Comparison of ENCODE assay signal across 17 cellular contexts in the genomic region with DNA sequence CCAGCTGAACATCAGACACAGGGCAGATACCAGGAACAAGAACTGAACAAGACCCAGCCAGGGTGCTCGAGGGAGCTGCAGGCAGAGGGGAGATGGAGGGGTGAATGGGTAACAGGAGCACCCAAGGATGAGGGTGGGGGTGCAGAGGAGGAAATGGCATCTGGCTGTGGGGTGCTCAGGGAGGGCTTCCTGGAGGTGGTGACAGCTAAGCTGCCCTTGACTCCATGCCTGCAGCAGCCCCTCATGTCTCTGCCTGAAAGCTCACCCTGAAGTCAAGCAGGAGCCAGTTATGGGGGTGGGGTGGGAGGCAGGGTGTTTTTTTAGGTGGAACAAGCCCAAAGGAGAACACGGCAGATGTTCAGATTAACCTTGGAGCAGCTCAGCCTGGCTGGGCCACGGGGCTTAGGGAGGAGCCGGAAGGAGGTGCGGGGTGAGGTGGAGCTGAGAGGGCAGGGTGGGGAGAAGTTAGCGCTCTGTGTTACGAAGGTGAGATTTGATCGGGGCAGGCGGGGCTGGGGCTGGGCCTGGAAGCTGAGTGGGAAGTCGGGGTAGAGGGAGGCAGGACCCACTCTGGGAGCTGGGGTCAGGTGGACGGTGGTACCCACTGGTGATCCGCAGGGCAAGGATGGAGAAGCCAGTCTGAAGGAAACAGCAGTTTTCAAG.
"Had no signal": no experiment of that assay in that cellular context is flagged by ENCODE, and none has a peak within 500 bp of the region (broad histone marks: within the 10 kb centered on the region; RNA-seq: fewer than 3 reads in every experiment).

No MANE protein-coding gene starts in this region.

- H3K36me3 Mint-ChIP-seq: activated naive CD4-positive, alpha-beta T cell treated with anti-CD3 and anti-CD28 coated beads, Interleukin-2, amount 10 ng/mL, durations not matched to agents 7 days and 5 days; memory B cell; stimulated activated naive B cell treated with anti-CD40 and anti-IgM and Interleukin-4, amounts not matched to agents 10 μg/mL and 1 μg/mL and 100 μg/mL, for 72 hours had no signal

- FAIRE-seq: kidney had no signal

- H3K27ac Mint-ChIP-seq: activated naive CD4-positive, alpha-beta T cell treated with anti-CD3 and anti-CD28 coated beads, Interleukin-2, amount 10 ng/mL, durations not matched to agents 7 days and 5 days; activated T-helper 1 cell treated with anti-CD3 and anti-CD28 coated beads, Interleukin-12 subunit alpha, Interleukin-12 subunit beta, Interleukin-2, Interleukin-4 antibody, amounts not matched to agents 30 ng/mL and 10 ng/mL and 1 ng/mL, durations not matched to agents 14 hours and 24 hours and 36 hours; memory B cell; naive thymus-derived CD8-positive, alpha-beta T cell; stimulated activated naive B cell treated with anti-CD40 and anti-IgM and Interleukin-4, amounts not matched to agents 10 μg/mL and 1 μg/mL and 100 μg/mL, for 72 hours had no signal

- H3K4me3 ChIP-seq: cardiac muscle cell, left ventricle myocardium inferior, skin epidermis, tibial nerve, vagina had no signal

- H3K9ac ChIP-seq: parathyroid adenoma had no signal

- H3K4me1 ChIP-seq: left ventricle myocardium inferior, parathyroid adenoma had no signal

- H3K79me2 ChIP-seq: parathyroid adenoma had no signal

- H3K27ac ChIP-seq: cardiac muscle cell, left ventricle myocardium inferior, neutrophil, parathyroid adenoma, skin epidermis, tibial nerve, vagina had no signal

- H3K36me3 ChIP-seq: cardiac muscle cell, left ventricle myocardium inferior, neutrophil, tibial nerve, vagina had no signal

- H3K27me3 ChIP-seq: vagina had no signal

- H2AFZ ChIP-seq: parathyroid adenoma had no signal

- H3K9me3 Mint-ChIP-seq: activated naive CD4-positive, alpha-beta T cell treated with anti-CD3 and anti-CD28 coated beads, Interleukin-2, amount 10 ng/mL, durations not matched to agents 7 days and 5 days; activated T-helper 1 cell treated with anti-CD3 and anti-CD28 coated beads, Interleukin-12 subunit alpha, Interleukin-12 subunit beta, Interleukin-2, Interleukin-4 antibody, amounts not matched to agents 30 ng/mL and 10 ng/mL and 1 ng/mL, durations not matched to agents 14 hours and 24 hours and 36 hours; memory B cell; naive thymus-derived CD8-positive, alpha-beta T cell; stimulated activated naive B cell treated with anti-CD40 and anti-IgM and Interleukin-4, amounts not matched to agents 10 μg/mL and 1 μg/mL and 100 μg/mL, for 72 hours had no signal

- H3K4me3 Mint-ChIP-seq: activated naive CD4-positive, alpha-beta T cell treated with anti-CD3 and anti-CD28 coated beads, Interleukin-2, amount 10 ng/mL, durations not matched to agents 7 days and 5 days; activated T-helper 1 cell treated with anti-CD3 and anti-CD28 coated beads, Interleukin-12 subunit alpha, Interleukin-12 subunit beta, Interleukin-2, Interleukin-4 antibody, amounts not matched to agents 30 ng/mL and 10 ng/mL and 1 ng/mL, durations not matched to agents 14 hours and 24 hours and 36 hours; memory B cell; stimulated activated naive B cell treated with anti-CD40 and anti-IgM and Interleukin-4, amounts not matched to agents 10 μg/mL and 1 μg/mL and 100 μg/mL, for 72 hours had no signal

- H3K9me3 ChIP-seq: left ventricle myocardium inferior, neutrophil, tibial nerve, vagina had no signal

- DNase-seq: activated naive CD4-positive, alpha-beta T cell treated with anti-CD3 and anti-CD28 coated beads, Interleukin-2, amount 10 ng/mL, durations not matched to agents 7 days and 5 days; hippocampal formation; kidney; left ventricle myocardium inferior; stimulated activated CD4-positive, alpha-beta T cell treated with anti-CD3 and anti-CD28 coated beads, Interleukin-15, amount 100 ng/mL, for 24 hours; stimulated activated CD4-positive, alpha-beta T cell treated with anti-CD3 and anti-CD28 coated beads, Interleukin-4, amount 100 ng/mL, for 1 hour; stimulated activated naive B cell treated with anti-CD40 and anti-IgM and Interleukin-4, amounts not matched to agents 10 μg/mL and 1 μg/mL and 100 μg/mL, for 72 hours; T-helper 9 cell had no signal
